Comparison of ENCODE assay signal across 1 cellular context in the genomic region with DNA sequence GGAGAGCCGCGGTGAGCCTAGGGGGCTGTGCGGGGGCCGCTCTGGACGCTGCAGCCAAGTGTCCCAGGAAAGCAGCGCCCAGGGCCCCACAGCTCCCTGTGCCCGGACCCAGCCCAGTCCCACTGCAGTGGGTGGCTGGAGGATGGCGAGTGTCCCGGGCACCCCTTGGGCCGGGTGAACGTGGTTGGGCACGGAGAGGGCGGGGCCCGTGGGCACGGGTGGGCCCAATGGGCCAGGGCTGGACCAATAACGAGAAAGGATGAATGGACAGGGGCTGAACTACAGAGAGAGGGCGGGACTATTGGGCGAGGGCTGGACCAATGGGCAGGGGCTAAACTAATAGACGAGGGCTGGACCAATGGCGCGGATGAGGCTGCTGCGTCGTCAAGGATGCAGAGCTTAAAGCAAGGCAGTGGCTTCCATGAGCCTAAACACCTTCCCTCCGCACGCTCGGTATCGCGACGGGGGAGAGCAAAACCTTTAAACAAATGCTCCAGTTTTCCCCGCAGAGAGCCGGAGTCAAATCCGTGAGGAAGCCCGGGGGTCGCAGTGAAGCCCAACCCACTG.
A peak's percentile ranks its signal among the peaks of the same experiment; 100 is the strongest.
TF ChIP-seq lines count a peak whose summit lies in the region.

No MANE protein-coding gene starts in this region.

TF ChIP-seq in HEK293, 187 proteins besides CTCF, POLR2A, EP300 and RAD21 (continued from another document and continues in another):
- TF ChIP-seq KLF9 (tag by site-specific recombination; IDR thresholded peaks at IDR 0.05; ENCODE audit: low read depth): no peak; the same call in 1 of the 2 replicates
- TF ChIP-seq ZNF121 (tag by site-specific recombination; IDR thresholded peaks at IDR 0.05): no peak
- TF ChIP-seq ZNF223 (tag by site-specific recombination; IDR thresholded peaks at IDR 0.05): no peak
- TF ChIP-seq ZNF707 (tag by site-specific recombination; IDR thresholded peaks at IDR 0.05): no peak
- no peak for TF ChIP-seq ZNF837 (tag by site-specific recombination; IDR thresholded peaks at IDR 0.05)
- no peak for TF ChIP-seq MZF1 (tag by site-specific recombination; IDR thresholded peaks at IDR 0.05; ENCODE audit: borderline replicate concordance)
- no peak for TF ChIP-seq KLF8 (tag by site-specific recombination; IDR thresholded peaks at IDR 0.05)
- TF ChIP-seq ZNF302 (tag by site-specific recombination; IDR thresholded peaks at IDR 0.05; ENCODE audit: low read depth): no peak
- no peak for TF ChIP-seq PRDM4 (tag by site-specific recombination; IDR thresholded peaks at IDR 0.05)
- TF ChIP-seq, protein P1, sequence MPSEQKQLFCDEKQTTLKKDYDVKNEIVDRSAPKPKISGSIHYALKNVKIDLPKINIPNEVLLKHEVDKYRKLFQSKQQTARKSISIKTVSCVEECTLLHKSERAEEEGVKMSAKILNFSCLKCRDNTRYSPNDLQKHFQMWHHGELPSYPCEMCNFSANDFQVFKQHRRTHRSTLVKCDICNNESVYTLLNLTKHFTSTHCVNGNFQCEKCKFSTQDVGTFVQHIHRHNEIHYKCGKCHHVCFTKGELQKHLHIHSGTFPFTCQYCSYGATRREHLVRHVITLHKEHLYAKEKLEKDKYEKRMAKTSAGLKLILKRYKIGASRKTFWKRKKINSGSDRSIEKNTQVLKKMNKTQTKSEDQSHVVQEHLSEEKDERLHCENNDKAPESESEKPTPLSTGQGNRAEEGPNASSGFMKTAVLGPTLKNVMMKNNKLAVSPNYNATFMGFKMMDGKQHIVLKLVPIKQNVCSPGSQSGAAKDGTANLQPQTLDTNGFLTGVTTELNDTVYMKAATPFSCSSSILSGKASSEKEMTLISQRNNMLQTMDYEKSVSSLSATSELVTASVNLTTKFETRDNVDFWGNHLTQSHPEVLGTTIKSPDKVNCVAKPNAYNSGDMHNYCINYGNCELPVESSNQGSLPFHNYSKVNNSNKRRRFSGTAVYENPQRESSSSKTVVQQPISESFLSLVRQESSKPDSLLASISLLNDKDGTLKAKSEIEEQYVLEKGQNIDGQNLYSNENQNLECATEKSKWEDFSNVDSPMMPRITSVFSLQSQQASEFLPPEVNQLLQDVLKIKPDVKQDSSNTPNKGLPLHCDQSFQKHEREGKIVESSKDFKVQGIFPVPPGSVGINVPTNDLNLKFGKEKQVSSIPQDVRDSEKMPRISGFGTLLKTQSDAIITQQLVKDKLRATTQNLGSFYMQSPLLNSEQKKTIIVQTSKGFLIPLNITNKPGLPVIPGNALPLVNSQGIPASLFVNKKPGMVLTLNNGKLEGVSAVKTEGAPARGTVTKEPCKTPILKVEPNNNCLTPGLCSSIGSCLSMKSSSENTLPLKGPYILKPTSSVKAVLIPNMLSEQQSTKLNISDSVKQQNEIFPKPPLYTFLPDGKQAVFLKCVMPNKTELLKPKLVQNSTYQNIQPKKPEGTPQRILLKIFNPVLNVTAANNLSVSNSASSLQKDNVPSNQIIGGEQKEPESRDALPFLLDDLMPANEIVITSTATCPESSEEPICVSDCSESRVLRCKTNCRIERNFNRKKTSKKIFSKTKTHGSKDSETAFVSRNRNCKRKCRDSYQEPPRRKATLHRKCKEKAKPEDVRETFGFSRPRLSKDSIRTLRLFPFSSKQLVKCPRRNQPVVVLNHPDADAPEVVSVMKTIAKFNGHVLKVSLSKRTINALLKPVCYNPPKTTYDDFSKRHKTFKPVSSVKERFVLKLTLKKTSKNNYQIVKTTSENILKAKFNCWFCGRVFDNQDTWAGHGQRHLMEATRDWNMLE (tag by site-specific recombination; conservative IDR thresholded peaks at IDR 0.05; ENCODE audit: low read depth): no peak
- TF ChIP-seq, protein P2, sequence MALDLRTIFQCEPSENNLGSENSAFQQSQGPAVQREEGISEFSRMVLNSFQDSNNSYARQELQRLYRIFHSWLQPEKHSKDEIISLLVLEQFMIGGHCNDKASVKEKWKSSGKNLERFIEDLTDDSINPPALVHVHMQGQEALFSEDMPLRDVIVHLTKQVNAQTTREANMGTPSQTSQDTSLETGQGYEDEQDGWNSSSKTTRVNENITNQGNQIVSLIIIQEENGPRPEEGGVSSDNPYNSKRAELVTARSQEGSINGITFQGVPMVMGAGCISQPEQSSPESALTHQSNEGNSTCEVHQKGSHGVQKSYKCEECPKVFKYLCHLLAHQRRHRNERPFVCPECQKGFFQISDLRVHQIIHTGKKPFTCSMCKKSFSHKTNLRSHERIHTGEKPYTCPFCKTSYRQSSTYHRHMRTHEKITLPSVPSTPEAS (tag by site-specific recombination; IDR thresholded peaks at IDR 0.05): no peak
- no peak for TF ChIP-seq ZNF529 (tag by site-specific recombination; IDR thresholded peaks at IDR 0.05; ENCODE audit: insufficient replicate concordance)
- TF ChIP-seq, protein P3, sequence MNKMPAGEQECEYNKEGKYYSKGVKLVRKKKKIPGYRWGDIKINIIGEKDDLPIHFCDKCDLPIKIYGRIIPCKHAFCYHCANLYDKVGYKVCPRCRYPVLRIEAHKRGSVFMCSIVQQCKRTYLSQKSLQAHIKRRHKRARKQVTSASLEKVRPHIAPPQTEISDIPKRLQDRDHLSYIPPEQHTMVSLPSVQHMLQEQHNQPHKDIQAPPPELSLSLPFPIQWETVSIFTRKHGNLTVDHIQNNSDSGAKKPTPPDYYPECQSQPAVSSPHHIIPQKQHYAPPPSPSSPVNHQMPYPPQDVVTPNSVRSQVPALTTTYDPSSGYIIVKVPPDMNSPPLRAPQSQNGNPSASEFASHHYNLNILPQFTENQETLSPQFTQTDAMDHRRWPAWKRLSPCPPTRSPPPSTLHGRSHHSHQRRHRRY (tag by site-specific recombination; IDR thresholded peaks at IDR 0.05): no peak
- no peak for TF ChIP-seq ZNF777 (tag by site-specific recombination; IDR thresholded peaks at IDR 0.05; ENCODE audit: borderline replicate concordance)
- no peak for TF ChIP-seq RBAK (tag by site-specific recombination; IDR thresholded peaks at IDR 0.05)
- no peak for TF ChIP-seq ZNF473 (tag by site-specific recombination; IDR thresholded peaks at IDR 0.05)
- TF ChIP-seq FEZF1 (tag by site-specific recombination; IDR thresholded peaks at IDR 0.05): no peak
- no peak for TF ChIP-seq ZNF211 (tag by site-specific recombination; IDR thresholded peaks at IDR 0.05; ENCODE audit: low read depth)
- TF ChIP-seq ZNF2 (tag by site-specific recombination; IDR thresholded peaks at IDR 0.05): no peak
- TF ChIP-seq ZNF48 (tag by site-specific recombination; IDR thresholded peaks at IDR 0.05): no peak
- no peak for TF ChIP-seq ZNF239 (tag by site-specific recombination; IDR thresholded peaks at IDR 0.05)
- TF ChIP-seq ZNF830 (tag by site-specific recombination; IDR thresholded peaks at IDR 0.05; ENCODE audit: low read depth): no peak
- no peak for TF ChIP-seq REPIN1 (tag by site-specific recombination; IDR thresholded peaks at IDR 0.05; ENCODE audit: low read depth)
- no peak for TF ChIP-seq ZNF548 (tag by site-specific recombination; IDR thresholded peaks at IDR 0.05)
- no peak for TF ChIP-seq TCF7L2 (IDR thresholded peaks at IDR 0.05; ENCODE audit: borderline replicate concordance, low read depth, low read length)
- no peak for TF ChIP-seq ZNF354C (tag by site-specific recombination; IDR thresholded peaks at IDR 0.05; ENCODE audit: borderline replicate concordance, low read depth)
- TF ChIP-seq, protein P4, sequence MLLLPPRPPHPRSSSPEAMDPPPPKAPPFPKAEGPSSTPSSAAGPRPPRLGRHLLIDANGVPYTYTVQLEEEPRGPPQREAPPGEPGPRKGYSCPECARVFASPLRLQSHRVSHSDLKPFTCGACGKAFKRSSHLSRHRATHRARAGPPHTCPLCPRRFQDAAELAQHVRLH (tag by site-specific recombination; IDR thresholded peaks at IDR 0.05): no peak
- TF ChIP-seq, protein P5, sequence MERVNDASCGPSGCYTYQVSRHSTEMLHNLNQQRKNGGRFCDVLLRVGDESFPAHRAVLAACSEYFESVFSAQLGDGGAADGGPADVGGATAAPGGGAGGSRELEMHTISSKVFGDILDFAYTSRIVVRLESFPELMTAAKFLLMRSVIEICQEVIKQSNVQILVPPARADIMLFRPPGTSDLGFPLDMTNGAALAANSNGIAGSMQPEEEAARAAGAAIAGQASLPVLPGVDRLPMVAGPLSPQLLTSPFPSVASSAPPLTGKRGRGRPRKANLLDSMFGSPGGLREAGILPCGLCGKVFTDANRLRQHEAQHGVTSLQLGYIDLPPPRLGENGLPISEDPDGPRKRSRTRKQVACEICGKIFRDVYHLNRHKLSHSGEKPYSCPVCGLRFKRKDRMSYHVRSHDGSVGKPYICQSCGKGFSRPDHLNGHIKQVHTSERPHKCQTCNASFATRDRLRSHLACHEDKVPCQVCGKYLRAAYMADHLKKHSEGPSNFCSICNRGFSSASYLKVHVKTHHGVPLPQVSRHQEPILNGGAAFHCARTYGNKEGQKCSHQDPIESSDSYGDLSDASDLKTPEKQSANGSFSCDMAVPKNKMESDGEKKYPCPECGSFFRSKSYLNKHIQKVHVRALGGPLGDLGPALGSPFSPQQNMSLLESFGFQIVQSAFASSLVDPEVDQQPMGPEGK (tag by site-specific recombination; IDR thresholded peaks at IDR 0.05): peak; percentile 90
- no peak for TF ChIP-seq ZBTB26 (tag by site-specific recombination; optimal IDR thresholded peaks at IDR 0.05)
- TF ChIP-seq HOXA7 (CRISPR knock-in tag; IDR thresholded peaks at IDR 0.05; ENCODE audit: borderline replicate concordance): no peak
- TF ChIP-seq ZNF549 (tag by site-specific recombination; IDR thresholded peaks at IDR 0.05): no peak
- TF ChIP-seq, protein P6, sequence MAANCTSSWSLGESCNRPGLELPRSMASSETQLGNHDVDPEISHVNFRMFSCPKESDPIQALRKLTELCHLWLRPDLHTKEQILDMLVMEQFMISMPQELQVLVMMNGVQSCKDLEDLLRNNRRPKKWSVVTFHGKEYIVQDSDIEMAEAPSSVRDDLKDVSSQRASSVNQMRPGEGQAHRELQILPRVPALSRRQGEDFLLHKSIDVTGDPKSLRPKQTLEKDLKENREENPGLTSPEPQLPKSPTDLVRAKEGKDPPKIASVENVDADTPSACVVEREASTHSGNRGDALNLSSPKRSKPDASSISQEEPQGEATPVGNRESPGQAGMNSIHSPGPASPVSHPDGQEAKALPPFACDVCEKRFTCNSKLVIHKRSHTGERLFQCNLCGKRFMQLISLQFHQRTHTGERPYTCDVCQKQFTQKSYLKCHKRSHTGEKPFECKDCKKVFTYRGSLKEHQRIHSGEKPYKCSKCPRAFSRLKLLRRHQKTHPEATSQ (tag by site-specific recombination; IDR thresholded peaks at IDR 0.05): no peak
- TF ChIP-seq ZNF37A (tag by site-specific recombination; IDR thresholded peaks at IDR 0.05): no peak
- TF ChIP-seq ZNF664 (tag by site-specific recombination; IDR thresholded peaks at IDR 0.05): no peak
- no peak for TF ChIP-seq TSHZ1 (tag by site-specific recombination; IDR thresholded peaks at IDR 0.05; ENCODE audit: borderline replicate concordance)
- TF ChIP-seq, protein P7, sequence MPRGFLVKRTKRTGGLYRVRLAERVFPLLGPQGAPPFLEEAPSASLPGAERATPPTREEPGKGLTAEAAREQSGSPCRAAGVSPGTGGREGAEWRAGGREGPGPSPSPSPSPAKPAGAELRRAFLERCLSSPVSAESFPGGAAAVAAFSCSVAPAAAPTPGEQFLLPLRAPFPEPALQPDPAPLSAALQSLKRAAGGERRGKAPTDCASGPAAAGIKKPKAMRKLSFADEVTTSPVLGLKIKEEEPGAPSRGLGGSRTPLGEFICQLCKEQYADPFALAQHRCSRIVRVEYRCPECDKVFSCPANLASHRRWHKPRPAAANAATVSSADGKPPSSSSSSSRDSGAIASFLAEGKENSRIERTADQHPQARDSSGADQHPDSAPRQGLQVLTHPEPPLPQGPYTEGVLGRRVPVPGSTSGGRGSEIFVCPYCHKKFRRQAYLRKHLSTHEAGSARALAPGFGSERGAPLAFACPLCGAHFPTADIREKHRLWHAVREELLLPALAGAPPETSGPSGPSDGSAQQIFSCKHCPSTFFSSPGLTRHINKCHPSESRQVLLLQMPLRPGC (tag by site-specific recombination; IDR thresholded peaks at IDR 0.05): no peak
- no peak for TF ChIP-seq ZNF596 (tag by site-specific recombination; IDR thresholded peaks at IDR 0.05)
